In the genomic region with DNA sequence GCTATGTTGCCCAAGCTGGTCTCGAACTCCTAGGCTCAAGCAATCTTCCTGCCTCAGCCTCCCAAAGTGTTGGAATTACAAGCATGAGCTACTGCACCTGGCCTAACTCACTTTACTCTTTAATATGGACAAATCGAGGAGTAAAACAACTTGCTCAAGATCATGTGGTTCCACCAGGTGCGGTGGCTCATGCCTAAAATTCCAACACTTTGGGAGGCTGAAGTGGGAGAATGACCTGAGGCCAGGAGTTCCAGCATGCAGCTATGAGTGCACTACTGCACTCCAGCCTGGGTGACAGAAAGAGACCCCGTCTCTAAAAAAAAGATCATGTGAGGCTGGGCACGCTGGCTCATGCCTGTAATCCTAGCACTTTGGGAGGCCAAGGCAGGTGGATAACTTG, we compare ENCODE assay signal across 27 cellular contexts.
"Had no signal": no experiment of that assay in that cellular context is flagged by ENCODE, and none has a peak within 500 bp of the region (broad histone marks: within the 10 kb centered on the region; RNA-seq: fewer than 3 reads in every experiment).

No MANE protein-coding gene starts in this region.

- H3K4me3 Mint-ChIP-seq: activated naive CD4-positive, alpha-beta T cell treated with anti-CD3 and anti-CD28 coated beads, Interleukin-2, amount 10 ng/mL, durations not matched to agents 7 days and 5 days; dendritic cell treated with granulocyte-macrophage colony-stimulating factor and Interleukin-4, amounts not matched to agents 40 ng/mL and 50 ng/mL, for 4 days; natural killer cell; stimulated activated effector memory CD8-positive, alpha-beta T cell treated with anti-CD3 and anti-CD28 coated beads, Interleukin-12 subunit alpha, Interleukin-12 subunit beta, amount 100 ng/mL, for 72 hours; T-cell had no signal

- H3K4me1 ChIP-seq: uterus had no signal

- H3K4me3 ChIP-seq: body of pancreas, cardiac muscle cell had no signal

- H3K27ac Mint-ChIP-seq: activated naive CD4-positive, alpha-beta T cell treated with anti-CD3 and anti-CD28 coated beads, Interleukin-2, amount 10 ng/mL, durations not matched to agents 7 days and 5 days; dendritic cell treated with granulocyte-macrophage colony-stimulating factor and Interleukin-4, amounts not matched to agents 40 ng/mL and 50 ng/mL, for 4 days; natural killer cell; stimulated activated effector memory CD8-positive, alpha-beta T cell treated with anti-CD3 and anti-CD28 coated beads, Interleukin-12 subunit alpha, Interleukin-12 subunit beta, amount 100 ng/mL, for 72 hours; T-cell; T-helper 2 cell treated with Interferon-gamma antibody and Interleukin-4, amounts not matched to agents 5 μg/mL and 100 μg/mL, for 36 hours had no signal

- H3K27me3 ChIP-seq: body of pancreas, cardiac muscle cell, left lung, suprapubic skin, transverse colon, uterus had no signal

- H3K27me3 Mint-ChIP-seq: activated naive CD4-positive, alpha-beta T cell treated with anti-CD3 and anti-CD28 coated beads, Interleukin-2, amount 10 ng/mL, durations not matched to agents 7 days and 5 days; dendritic cell treated with granulocyte-macrophage colony-stimulating factor and Interleukin-4, amounts not matched to agents 40 ng/mL and 50 ng/mL, for 4 days; stimulated activated naive CD8-positive, alpha-beta T cell treated with anti-CD3 and anti-CD28 coated beads, Interleukin-15, amount 100 ng/mL, for 72 hours; T-cell had no signal

- H3K9me3 ChIP-seq: body of pancreas, left lung, suprapubic skin, transverse colon, uterus had no signal

- ATAC-seq: activated T-cell treated with anti-CD3 and anti-CD28 coated beads, Interleukin-2, amount 50 U/mL, for 4 hours; body of pancreas; left lung; natural killer cell; sciatic nerve; stimulated activated effector memory CD8-positive, alpha-beta T cell treated with anti-CD3 and anti-CD28 coated beads, Interleukin-12 subunit alpha, Interleukin-12 subunit beta, amount 100 ng/mL, for 72 hours; stimulated activated naive CD8-positive, alpha-beta T cell treated with anti-CD3 and anti-CD28 coated beads, Interleukin-15, amount 100 ng/mL, for 72 hours; T-cell had no signal

- DNase-seq: activated CD4-positive, alpha-beta T cell treated with anti-CD3 and anti-CD28 coated beads for 1 hour; activated CD4-positive, alpha-beta T cell treated with anti-CD3 and anti-CD28 coated beads, Interleukin-2, amount 50 U/mL, for 1 hour; activated CD8-positive, alpha-beta memory T cell treated with anti-CD3 and anti-CD28 coated beads, Interleukin-2, amount 50 U/mL, for 48 hours; activated naive CD4-positive, alpha-beta T cell treated with anti-CD3 and anti-CD28 coated beads, Interleukin-2, amount 10 ng/mL, durations not matched to agents 7 days and 5 days; activated T-cell treated with anti-CD3 and anti-CD28 coated beads, Interleukin-2, amount 50 U/mL, for 4 hours; body of pancreas; effector CD4-positive, alpha-beta T cell; erythroblast; glutamatergic neuron; hippocampal formation; left lung; mammary epithelial cell; midbrain; natural killer cell; small intestine; stimulated activated CD4-positive, alpha-beta T cell treated with anti-CD3 and anti-CD28 coated beads, Interleukin-2, amount 100 ng/mL, for 24 hours; stimulated activated naive CD8-positive, alpha-beta T cell treated with anti-CD3 and anti-CD28 coated beads, Interleukin-15, amount 100 ng/mL, for 72 hours; T-cell; transverse colon; uterus had no signal

- H3K36me3 Mint-ChIP-seq: natural killer cell had no signal

- H3K36me3 ChIP-seq: cardiac muscle cell, uterus had no signal

- H3K27ac ChIP-seq: cardiac muscle cell, VCaP had no signal

- H3K9me3 Mint-ChIP-seq: activated naive CD4-positive, alpha-beta T cell treated with anti-CD3 and anti-CD28 coated beads, Interleukin-2, amount 10 ng/mL, durations not matched to agents 7 days and 5 days; activated T-cell treated with anti-CD3 and anti-CD28 coated beads, Interleukin-2, amount 50 U/mL, for 4 hours; dendritic cell treated with granulocyte-macrophage colony-stimulating factor and Interleukin-4, amounts not matched to agents 40 ng/mL and 50 ng/mL, for 4 days; natural killer cell; stimulated activated effector memory CD8-positive, alpha-beta T cell treated with anti-CD3 and anti-CD28 coated beads, Interleukin-12 subunit alpha, Interleukin-12 subunit beta, amount 100 ng/mL, for 72 hours; stimulated activated naive CD8-positive, alpha-beta T cell treated with anti-CD3 and anti-CD28 coated beads, Interleukin-15, amount 100 ng/mL, for 72 hours; T-cell; T-helper 2 cell treated with Interferon-gamma antibody and Interleukin-4, amounts not matched to agents 5 μg/mL and 100 μg/mL, for 36 hours had no signal
